In the genomic region with DNA sequence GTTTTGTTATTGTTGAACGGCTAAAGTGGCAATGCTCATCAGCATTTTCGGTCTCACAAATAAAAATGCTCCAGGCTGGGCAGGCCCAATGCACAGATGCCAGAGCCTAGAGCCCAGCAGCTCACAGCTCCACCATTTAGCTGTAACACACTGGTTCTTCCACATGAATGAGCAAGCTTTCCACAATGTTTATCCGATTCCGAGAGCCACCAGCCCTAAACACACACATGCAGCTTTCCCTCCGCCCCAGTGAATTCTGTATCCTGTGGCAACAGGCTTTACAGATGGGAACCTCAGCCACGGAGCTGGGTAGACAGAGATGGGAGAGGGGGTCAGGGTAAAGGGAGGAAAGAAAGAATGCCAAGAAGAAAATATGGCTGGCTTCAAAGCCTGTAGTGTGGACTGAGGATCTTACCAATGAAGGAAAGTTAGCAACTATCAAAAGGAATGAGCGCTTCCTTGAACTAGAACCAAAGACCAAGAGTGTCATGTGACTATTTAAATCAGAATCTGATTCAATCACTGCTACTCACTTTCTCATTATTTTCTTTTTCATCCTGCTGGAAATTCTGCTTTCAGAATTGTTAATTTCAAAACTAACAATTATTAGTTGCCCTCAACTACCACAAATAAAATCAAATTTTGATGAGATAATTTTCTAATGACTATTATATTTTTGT, we compare ENCODE assay signal across 11 cellular contexts.
DNase-seq lines count a peak whose midpoint lies in the region; TF ChIP-seq lines count a peak whose summit lies in the region.
"Had no signal": no experiment of that assay in that cellular context is flagged by ENCODE, and none has a peak within 500 bp of the region (broad histone marks: within the 10 kb centered on the region; RNA-seq: fewer than 3 reads in every experiment).

No MANE protein-coding gene starts in this region.

- peak overlapping the region; percentile 46 for H3K4me3 Mint-ChIP-seq in neural crest cell
- H3K4me3 Mint-ChIP-seq: HFFc6 had no signal

- intact Hi-C loops in lower leg skin (cut with DNase I; ENCODE audit: low total_unique reads): loop anchor here (10.0 kb wide), 1 partner anchor 108 kb away; no protein-coding TSS in a partner anchor
- intact Hi-C loops in adrenal gland (cut with DNase I): no loop called here

- H3K36me3 ChIP-seq in adrenal gland (replicated peaks in 1 of 2): no peaks in the 10 kb centered on the region

- H3K27ac Mint-ChIP-seq in neural crest cell (ENCODE audit: unreplicated experiment): peak overlapping the region; percentile 61
- H3K27ac Mint-ChIP-seq: HFFc6 had no signal

- H3K27me3 ChIP-seq in adrenal gland: no peaks in the 10 kb centered on the region

- H3K4me1 ChIP-seq in adrenal gland (replicated peaks in 1 of 2): peaks cover 19 to 37% of the 10 kb centered on the region in 2 donors

- peaks cover 43% of the 10 kb centered on the region for H3K4me1 Mint-ChIP-seq in neural crest cell

- TF ChIP-seq POLR2A in lower leg skin (IDR thresholded peaks at IDR 0.05) (no peak), adrenal gland (IDR thresholded peaks at IDR 0.05) (no peak)

- no peaks in the 10 kb centered on the region for H3K36me3 Mint-ChIP-seq in neural crest cell (ENCODE audit: low read depth)

- TF ChIP-seq CTCF in neural crest cell (conservative IDR thresholded peaks at IDR 0.05) (no peak), lower leg skin (IDR thresholded peaks at IDR 0.05) (no peak), adrenal gland (IDR thresholded peaks at IDR 0.05) (no peak)

- DNase-seq in Daoy (ENCODE audit: low read depth): peak; percentile 70
- DNase-seq in NCI-H2171 (lab: John Stamatoyannopoulos, UW): peak; percentile 77
- peak; percentile 72 for DNase-seq in ecto neural progenitor cell (ENCODE audit: low spot score)
- DNase-seq in neural crest cell (ENCODE audit: low read depth, low spot score): peak; percentile 8
- DNase-seq in lower leg skin (ENCODE audit: low spot score in 2 of 2): no peak
- no peak for DNase-seq in RPMI8226
- DNase-seq in RKO (ENCODE audit: low spot score): no peak
- no peak for DNase-seq in adrenal gland
- DNase-seq: HFFc6; NCI-H1048; NK-92 treated with Interleukin-12 subunit alpha and Interleukin-12 subunit beta, amount 100 ng/mL, for 24 hours had no signal

- 95 to 97% methylated on average over 7 of the region's 7 CpGs for WGBS in lower leg skin, 2 donors
- 94 to 98% (median 95%) methylated on average over 7 of the region's 7 CpGs for WGBS in adrenal gland, 4 donors

- H3K27me3 Mint-ChIP-seq in neural crest cell (ENCODE audit: low read depth): no peaks in the 10 kb centered on the region

- no peak overlapping the region for H3K4me3 ChIP-seq in lower leg skin (ENCODE audit: low read depth, poor library complexity, severe bottlenecking)
- H3K4me3 ChIP-seq in adrenal gland: no peak overlapping the region

- H3K27ac ChIP-seq in adrenal gland: no peak overlapping the region

- H3K9me3 Mint-ChIP-seq in neural crest cell: no peaks in the 10 kb centered on the region
- H3K9me3 Mint-ChIP-seq: HFFc6 had no signal

- H3K9me3 ChIP-seq in adrenal gland (replicated peaks in 1 of 3): no peaks in the 10 kb centered on the region

Comparison
In these comparisons a context has a peak if more than half of its experiments do, and no peak if none do; other contexts are left out.
1. DNase-seq: peak in Daoy (single experiment), NCI-H2171 (single experiment), ecto neural progenitor cell (single experiment) and neural crest cell (single experiment); none in lower leg skin (0 of 2), RPMI8226 (single experiment), RKO (single experiment) and adrenal gland (0 of 7).